Comparison of ENCODE assay signal across 2 cellular contexts in genomic region chr22:27961182-27961581, GRCh38.
TF ChIP-seq lines count a peak whose summit lies in the region.

No MANE protein-coding gene starts in this region.

TF ChIP-seq in liver, 16 proteins besides CTCF, POLR2A, EP300 and RAD21:
- TF ChIP-seq YY1 (IDR thresholded peaks at IDR 0.05) (no peak), RXRA (IDR thresholded peaks at IDR 0.05) (peak; percentile 54 to 77), TAF1 (conservative IDR thresholded peaks at IDR 0.05) (no peak), EGR1 (IDR thresholded peaks at IDR 0.05; ENCODE audit: low read depth in 2 of 2) (peak in 1 of 2 donors; percentile 17), ATF3 (IDR thresholded peaks at IDR 0.05) (no peak), SP1 (IDR thresholded peaks at IDR 0.05) (peak; percentile 31), HNF4G (IDR thresholded peaks at IDR 0.05) (no peak), FOXA2 (IDR thresholded peaks at IDR 0.05) (no peak), ZBTB33 (IDR thresholded peaks at IDR 0.05) (peak; percentile 16), HNF4A (conservative IDR thresholded peaks at IDR 0.05) (peak; percentile 41 to 64), MAX (IDR thresholded peaks at IDR 0.05) (no peak), JUND (IDR thresholded peaks at IDR 0.05) (peak in 1 of 2 donors; percentile 18), GABPA (IDR thresholded peaks at IDR 0.05 in 1 of 2, conservative IDR thresholded peaks at IDR 0.05 in 1 of 2) (no peak), REST (IDR thresholded peaks at IDR 0.05) (peak; percentile 40), NR2F2 (IDR thresholded peaks at IDR 0.05) (peak; percentile 45), FOXA1 (IDR thresholded peaks at IDR 0.05) (no peak)
TF ChIP-seq in liver: peak in this region for 8.

TF ChIP-seq in HepG2, 621 proteins besides CTCF, POLR2A, EP300 and RAD21:
- TF ChIP-seq NFKB2 (CRISPR knock-in tag; IDR thresholded peaks at IDR 0.05; ENCODE audit: borderline replicate concordance) (no peak), MYPOP (CRISPR knock-in tag; IDR thresholded peaks at IDR 0.05) (no peak), ZNF558 (CRISPR knock-in tag; IDR thresholded peaks at IDR 0.05; ENCODE audit: borderline replicate concordance) (no peak), FOXC1 (CRISPR knock-in tag; IDR thresholded peaks at IDR 0.05; ENCODE audit: borderline replicate concordance) (no peak), ARHGAP35 (CRISPR knock-in tag; IDR thresholded peaks at IDR 0.05; ENCODE audit: borderline replicate concordance) (no peak), ZFP90 (CRISPR knock-in tag; IDR thresholded peaks at IDR 0.05; ENCODE audit: borderline replicate concordance) (no peak), HOXA5 (CRISPR knock-in tag; IDR thresholded peaks at IDR 0.05) (no peak), CBX5 (CRISPR knock-in tag; IDR thresholded peaks at IDR 0.05; ENCODE audit: borderline replicate concordance) (no peak), ATF3 (CRISPR knock-in tag; IDR thresholded peaks at IDR 0.05) (no peak), ZNF605 (CRISPR knock-in tag; IDR thresholded peaks at IDR 0.05) (no peak), ZNF251 (CRISPR knock-in tag; IDR thresholded peaks at IDR 0.05) (no peak)
